In the genomic region with DNA sequence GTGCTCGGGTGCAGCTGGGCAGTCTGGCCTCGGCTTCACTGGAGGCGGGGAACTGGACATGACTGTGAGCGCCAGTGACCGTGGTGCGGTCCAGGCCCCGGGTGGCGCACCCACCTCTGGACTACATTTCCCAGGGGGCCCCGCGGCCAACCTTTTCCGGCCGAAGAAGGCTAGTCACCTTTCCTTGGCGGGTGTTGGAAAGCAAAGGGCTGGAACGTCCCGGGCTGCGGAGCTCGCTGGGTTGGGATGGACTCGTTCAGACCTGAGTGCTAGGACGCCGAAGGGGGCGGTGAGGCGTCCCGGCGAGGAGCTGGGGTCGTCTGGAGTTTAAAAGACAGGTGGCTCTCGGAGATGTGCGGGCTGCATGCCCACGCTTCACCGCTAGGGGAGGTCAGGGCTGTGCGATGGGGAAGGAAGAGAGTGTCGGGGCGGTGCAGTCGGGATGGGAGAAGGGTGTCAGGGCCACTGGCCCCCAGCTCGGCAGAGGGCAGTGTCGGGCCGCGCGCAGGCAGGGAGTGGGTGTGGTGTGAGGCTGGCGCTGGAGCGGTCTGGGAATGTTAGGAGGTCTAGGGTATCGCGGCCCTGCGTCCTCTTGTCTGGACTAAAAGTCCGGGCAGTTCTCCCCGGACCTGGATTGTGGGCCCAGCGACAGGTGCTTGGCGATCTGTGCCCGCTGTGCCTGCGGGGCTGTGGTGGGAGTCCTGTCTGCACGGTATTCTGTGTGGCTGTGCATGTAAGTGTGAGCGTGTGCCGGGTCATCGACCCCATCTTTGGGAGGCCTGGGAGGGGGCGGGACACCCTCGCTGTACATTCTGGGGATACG, we compare ENCODE assay signal across 8 cellular contexts. TPM values are rescaled to one million over a fixed set of nuclear protein-coding genes. Genes with fewer than 3 reads are reported as not detected.
A peak's percentile ranks its signal among the peaks of the same experiment; 100 is the strongest.
DNase-seq lines count a peak whose midpoint lies in the region; ATAC-seq and TF ChIP-seq lines count a peak whose summit lies in the region.

No MANE protein-coding gene starts in this region.

- DNase-seq in DMS53 treated with DMSO at 0.1 percent for 48 hours (lab: John Stamatoyannopoulos, UW; ENCODE audit: unreplicated experiment) (peak; percentile 87), T-helper 1 cell (peak; percentile 59 to 81 (median 65)), anterior cingulate cortex (lab: John Stamatoyannopoulos, UW) (peak; percentile 44 to 89 (median 78)), right cardiac atrium (peak; percentile 91 to 95 (median 95)), sigmoid colon (peak; percentile 92)

- H3K27me3 ChIP-seq in right cardiac atrium (ENCODE audit: control insufficient read depth, insufficient read depth) = no peaks in the 10 kb centered on the region
- H3K27me3 ChIP-seq in sigmoid colon = no peaks in the 10 kb centered on the region

- H3K4me1 ChIP-seq in right cardiac atrium (ENCODE audit: control insufficient read depth, insufficient read depth, low read length) (no peaks in the 10 kb centered on the region), sigmoid colon (peaks cover 0 to 16% (median 14%) of the 10 kb centered on the region in 4 donors)

- no peak for TF ChIP-seq POLR2A in sigmoid colon (IDR thresholded peaks at IDR 0.05)

- intact Hi-C loops in right cardiac atrium (cut with DNase I) (loop anchor here in 2 of 4 donors (10.0 kb wide), 1 partner anchor 242 kb away; the partner anchor contains the start of genes ZNF383 (in 2 of the 2) and ZNF585B (in 2 of the 2)), sigmoid colon (cut with DNase I) (loop anchor here (2.0 to 5.0 kb wide), 3 partner anchors 56 to 494 kb away; partner anchors contain the start of genes ZNF527, ZNF568, ZNF569 and ZNF570)

- no peak for TF ChIP-seq EP300 in sigmoid colon (IDR thresholded peaks at IDR 0.05)

- H3K36me3 ChIP-seq in sigmoid colon = peaks cover 0 to 11% (median 0%) of the 10 kb centered on the region in 4 donors

- TF ChIP-seq CTCF in sigmoid colon (IDR thresholded peaks at IDR 0.05) = peak; percentile 95 to 99 (median 98)

- ATAC-seq in HG02852 (IDR thresholded peaks at IDR 0.05; ENCODE audit: unreplicated experiment) (peak; percentile 88), right cardiac atrium (peak; percentile 99 to 100), HG03280 (IDR thresholded peaks at IDR 0.05; ENCODE audit: unreplicated experiment) (no peak), HG03196 (IDR thresholded peaks at IDR 0.05; ENCODE audit: unreplicated experiment) (no peak)

- H3K27ac ChIP-seq in right cardiac atrium (ENCODE audit: low read length) (peak overlapping the region; percentile 36), sigmoid colon (peak overlapping the region; percentile 80 to 88 (median 86))

- H3K4me3 ChIP-seq in right cardiac atrium (ENCODE audit: low read length) = peak overlapping the region; percentile 43
- peak overlapping the region; percentile 56 to 74 (median 64) for H3K4me3 ChIP-seq in sigmoid colon

- WGBS in right cardiac atrium = 1% methylated on average over 56 of the region's 56 CpGs
- WGBS in sigmoid colon, 2 donors = 1 to 2% methylated on average over 56 of the region's 56 CpGs

- H3K9me3 ChIP-seq in right cardiac atrium (ENCODE audit: control insufficient read depth, low read length) (no peaks in the 10 kb centered on the region), sigmoid colon (no peaks in the 10 kb centered on the region)

RNA-seq across cellular contexts. Expression of gene ZNF568, which starts 57.1 kb away (rescaled TPM):
- total RNA-seq in right cardiac atrium (10 to 100 TPM in 1 of 4 donors, 1 to 10 TPM in 3; 8.4 to 11.9 (median 8.6) TPM), sigmoid colon (10 to 100 TPM in 3 of 4 donors, 1 to 10 TPM in 1; 8.7 to 18.9 (median 14.0) TPM)
- polyA plus RNA-seq in right cardiac atrium (5.3 TPM), sigmoid colon (1 to 10 TPM in 1 of 3 donors, under 1 TPM in 2; 0.60 to 3.2 (median 0.69) TPM)

RNA-seq across cellular contexts. Expression of gene ZNF829, which starts 57.1 kb away (rescaled TPM):
- total RNA-seq in right cardiac atrium (1 to 10 TPM; 2.7 to 3.4 (median 2.9) TPM), sigmoid colon (1 to 10 TPM; 3.6 to 6.4 (median 4.8) TPM)
- polyA plus RNA-seq in right cardiac atrium (1.6 TPM), sigmoid colon (1 to 10 TPM in 1 of 3 donors, under 1 TPM in 2; under 0.01 to 1.3 (median 0.23) TPM)

Comparison
In these comparisons a context has a peak if more than half of its experiments do, and no peak if none do; other contexts are left out.
1. ATAC-seq: peak in HG02852 (single experiment) and right cardiac atrium (2 of 2); none in HG03280 (single experiment) and HG03196 (single experiment).
2. Peak in every context shown above with its lines, with median percentiles within 50 percentile points of each other: DNase-seq.